Comparison of ENCODE assay signal across 16 cellular contexts in genomic region chr17:2723505-2723996, GRCh38. TPM values are rescaled to one million over a fixed set of nuclear protein-coding genes. Genes with fewer than 3 reads are reported as not detected.
DNase-seq lines count a peak whose midpoint lies in the region; ATAC-seq and TF ChIP-seq lines count a peak whose summit lies in the region.
"Had no signal": no experiment of that assay in that cellular context is flagged by ENCODE, and none has a peak within 500 bp of the region (broad histone marks: within the 10 kb centered on the region; RNA-seq: fewer than 3 reads in every experiment).

No MANE protein-coding gene starts in this region.

- no peaks in the 10 kb centered on the region for H3K36me3 ChIP-seq in suprapubic skin

- WGBS in suprapubic skin = no CpG with 5 or more reads among the region's 18 CpGs

- no peaks in the 10 kb centered on the region for H3K9me3 ChIP-seq in suprapubic skin

- H3K4me3 ChIP-seq in suprapubic skin = peak overlapping the region; percentile 48
- H3K4me3 ChIP-seq: PC-9 had no signal

- peaks cover 14% of the 10 kb centered on the region for H3K27me3 Mint-ChIP-seq in T-helper 2 cell treated with Interferon-gamma antibody and Interleukin-4, amounts not matched to agents 5 μg/mL and 100 μg/mL, for 36 hours (ENCODE audit: low read depth)
- H3K27me3 Mint-ChIP-seq in central memory CD8-positive, alpha-beta T cell = peaks cover 41% of the 10 kb centered on the region

- H3K36me3 Mint-ChIP-seq in T-helper 2 cell treated with Interferon-gamma antibody and Interleukin-4, amounts not matched to agents 5 μg/mL and 100 μg/mL, for 36 hours (ENCODE audit: low read depth) = no peaks in the 10 kb centered on the region
- H3K36me3 Mint-ChIP-seq in central memory CD8-positive, alpha-beta T cell (ENCODE audit: insufficient read depth) = peaks cover 2% of the 10 kb centered on the region

- H3K4me3 Mint-ChIP-seq in T-helper 2 cell treated with Interferon-gamma antibody and Interleukin-4, amounts not matched to agents 5 μg/mL and 100 μg/mL, for 36 hours = peak overlapping the region; percentile 34
- peak overlapping the region; percentile 36 for H3K4me3 Mint-ChIP-seq in central memory CD8-positive, alpha-beta T cell

- H3K4me1 Mint-ChIP-seq in T-helper 2 cell treated with Interferon-gamma antibody and Interleukin-4, amounts not matched to agents 5 μg/mL and 100 μg/mL, for 36 hours (ENCODE audit: low read depth) = no peaks in the 10 kb centered on the region
- H3K4me1 Mint-ChIP-seq in central memory CD8-positive, alpha-beta T cell = peaks cover 6% of the 10 kb centered on the region

- H3K27ac Mint-ChIP-seq in T-helper 2 cell treated with Interferon-gamma antibody and Interleukin-4, amounts not matched to agents 5 μg/mL and 100 μg/mL, for 36 hours = no peak overlapping the region
- no peak overlapping the region for H3K27ac Mint-ChIP-seq in central memory CD8-positive, alpha-beta T cell (ENCODE audit: low read depth)

- no peak for TF ChIP-seq EP300 in suprapubic skin (IDR thresholded peaks at IDR 0.05)

- DNase-seq in T-helper 2 cell treated with Interferon-gamma antibody and Interleukin-4, amounts not matched to agents 5 μg/mL and 100 μg/mL, for 36 hours (ENCODE audit: low spot score) = no peak
- DNase-seq in T-helper 2 cell (no peak), left kidney (ENCODE audit: low read depth, low spot score) (peak; percentile 64), suprapubic skin (ENCODE audit: low spot score in 2 of 2) (no peak), ACHN (no peak), A172 (ENCODE audit: low spot score) (no peak)
- DNase-seq in central memory CD8-positive, alpha-beta T cell (ENCODE audit: low spot score in 2 of 2) = no peak
- DNase-seq: activated naive CD4-positive, alpha-beta T cell treated with anti-CD3 and anti-CD28 coated beads, Interleukin-2, amount 50 U/mL, for 16 hours; mesenchymal stem cell; NCI-H1694 treated with DMSO at 0.1 percent for 48 hours; stimulated activated CD4-positive, alpha-beta T cell treated with anti-CD3 and anti-CD28 coated beads, Interleukin-15, amount 100 ng/mL, for 24 hours; WERI-Rb-1 had no signal

- peaks cover 41% of the 10 kb centered on the region for H3K27me3 ChIP-seq in suprapubic skin

- H3K4me1 ChIP-seq in suprapubic skin = peaks cover 16% of the 10 kb centered on the region

- TF ChIP-seq POLR2A in suprapubic skin (IDR thresholded peaks at IDR 0.05) = no peak

- in situ Hi-C loops in ACHN (cut with HindIII; ENCODE audit: low pct_ligation_motif_present, low pct_unique_long_range_greater_than_20kb, low sequenced_read_pairs) = no loop called here

- no peak for TF ChIP-seq CTCF in suprapubic skin (IDR thresholded peaks at IDR 0.05)

- no peaks in the 10 kb centered on the region for H3K9me3 Mint-ChIP-seq in T-helper 2 cell treated with Interferon-gamma antibody and Interleukin-4, amounts not matched to agents 5 μg/mL and 100 μg/mL, for 36 hours
- no peaks in the 10 kb centered on the region for H3K9me3 Mint-ChIP-seq in central memory CD8-positive, alpha-beta T cell

- no peak for ATAC-seq in central memory CD8-positive, alpha-beta T cell (replicated peaks; ENCODE audit: extremely low read depth, poor library complexity, severe bottlenecking)
- ATAC-seq in GM21576 (IDR thresholded peaks at IDR 0.05; ENCODE audit: unreplicated experiment) = no peak

- peak overlapping the region; percentile 54 for H3K27ac ChIP-seq in suprapubic skin
- H3K27ac ChIP-seq: epithelial cell of prostate, PC-9, WERI-Rb-1 had no signal

RNA-seq across cellular contexts. Expression of gene CLUH, which starts 12.0 kb away (rescaled TPM):
- total RNA-seq in suprapubic skin = 100 to 1,000 TPM; 120 to 291 (median 151) TPM
- 52.2 and 55.9 TPM in 2 replicates for total RNA-seq in A172 (2014; rRNA removed; shearing (Covaris generic))

RNA-seq across cellular contexts. Expression of gene CCDC92B, which starts 25.9 kb away (rescaled TPM):
- 1 to 10 TPM in 2 of 4 donors, under 1 TPM in 2; 0.42 to 1.6 (median 0.84) TPM for total RNA-seq in suprapubic skin
- total RNA-seq in A172 (2014; rRNA removed; shearing (Covaris generic)) = not detected in 2 replicates
- total RNA-seq: subcutaneous adipose tissue had no signal
